Comparison of ENCODE assay signal across 26 cellular contexts in the genomic region with DNA sequence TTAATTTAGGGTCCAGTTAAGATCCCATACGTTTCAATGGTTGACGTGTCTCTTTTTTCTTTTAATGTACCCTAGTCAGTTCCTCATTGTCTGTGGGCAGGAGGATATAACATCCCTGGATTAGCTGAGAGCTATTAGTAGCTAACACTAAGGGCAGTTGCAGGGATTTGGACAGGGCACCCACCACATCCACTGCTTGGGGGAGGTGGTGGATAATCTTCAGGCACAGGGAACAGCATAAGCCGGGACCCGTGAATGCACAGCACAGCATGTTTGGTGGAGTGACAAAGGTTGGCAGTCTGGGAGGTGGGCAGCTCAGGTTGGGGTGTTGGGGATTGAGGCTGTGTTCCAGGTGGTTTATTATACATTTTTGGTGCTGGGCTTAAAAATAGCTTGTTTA. TPM values are rescaled to one million over a fixed set of nuclear protein-coding genes. Genes with fewer than 3 reads are reported as not detected.
DNase-seq lines count a peak whose midpoint lies in the region; ATAC-seq, FAIRE-seq and TF ChIP-seq lines count a peak whose summit lies in the region.
"Had no signal": no experiment of that assay in that cellular context is flagged by ENCODE, and none has a peak within 500 bp of the region (broad histone marks: within the 10 kb centered on the region; RNA-seq: fewer than 3 reads in every experiment).

No MANE protein-coding gene starts in this region.

- no peak overlapping the region for H3K14ac ChIP-seq in neuronal stem cell (ENCODE audit: low read length)

- H3K79me1 ChIP-seq in neuronal stem cell (ENCODE audit: low read depth, low read length), result no peaks in the 10 kb centered on the region

- H3K4me1 Mint-ChIP-seq in activated naive CD4-positive, alpha-beta T cell treated with anti-CD3 and anti-CD28 coated beads, Interleukin-2, amount 50 U/mL, for 24 hours, result peaks cover 81% of the 10 kb centered on the region
- peaks cover 67% of the 10 kb centered on the region for H3K4me1 Mint-ChIP-seq in activated naive CD8-positive, alpha-beta T cell treated with anti-CD3 and anti-CD28 coated beads for 36 hours

- H2AK5ac ChIP-seq in neuronal stem cell (ENCODE audit: low read depth, low read length), result no peak overlapping the region

- H3K4ac ChIP-seq in neuronal stem cell (ENCODE audit: low read length), result no peak overlapping the region

- H3K4me1 ChIP-seq in neuronal stem cell (ENCODE audit: control insufficient read depth in 2 of 2, insufficient read depth in 1 of 2, low read depth in 1 of 2, low read length in 2 of 2), result peaks cover 0 to 4% of the 10 kb centered on the region in 2 donors

- H4K8ac ChIP-seq in neuronal stem cell (ENCODE audit: low read depth, low read length), result no peak overlapping the region

- H3K9ac ChIP-seq in neuronal stem cell (ENCODE audit: low read depth, low read length, poor library complexity), result no peak overlapping the region
- H3K9ac ChIP-seq: BLaER1 treated with 17β-estradiol and CSF1 and Interleukin-3, amounts not matched to agents 10 nM and 100 nM had no signal

- H3K9me3 Mint-ChIP-seq in activated naive CD4-positive, alpha-beta T cell treated with anti-CD3 and anti-CD28 coated beads, Interleukin-2, amount 50 U/mL, for 24 hours, result no peaks in the 10 kb centered on the region
- peaks cover 8% of the 10 kb centered on the region for H3K9me3 Mint-ChIP-seq in activated naive CD8-positive, alpha-beta T cell treated with anti-CD3 and anti-CD28 coated beads for 36 hours
- H3K9me3 Mint-ChIP-seq: activated T-helper 2 cell treated with anti-CD3 and anti-CD28 coated beads, Interferon-gamma antibody, Interleukin-2, Interleukin-4, amounts not matched to agents 10 μg/mL and 5 μg/mL and 100 μg/mL, durations not matched to agents 14 hours and 24 hours and 36 hours had no signal

- no peak overlapping the region for H3K18ac ChIP-seq in neuronal stem cell (ENCODE audit: low read length)

- no peak overlapping the region for H2BK15ac ChIP-seq in neuronal stem cell (ENCODE audit: low read length)

- no peak overlapping the region for H3K27ac ChIP-seq in neuronal stem cell (replicated peaks; ENCODE audit: low read length)
- H3K27ac ChIP-seq: A549; BLaER1 treated with 17β-estradiol and CSF1 and Interleukin-3, amounts not matched to agents 10 nM and 100 nM had no signal

- no peak overlapping the region for H2BK120ac ChIP-seq in neuronal stem cell (ENCODE audit: low read depth, low read length)

- peak overlapping the region; percentile 12 for H3K4me3 Mint-ChIP-seq in activated naive CD4-positive, alpha-beta T cell treated with anti-CD3 and anti-CD28 coated beads, Interleukin-2, amount 50 U/mL, for 24 hours
- no peak overlapping the region for H3K4me3 Mint-ChIP-seq in activated naive CD8-positive, alpha-beta T cell treated with anti-CD3 and anti-CD28 coated beads for 36 hours
- H3K4me3 Mint-ChIP-seq: activated CD4-positive, alpha-beta T cell treated with anti-CD3 and anti-CD28 coated beads for 36 hours had no signal

- TF ChIP-seq POLR2A in GM12892 (IDR thresholded peaks at IDR 0.05; ENCODE audit: low read depth, low read length), result no peak

- no peak overlapping the region for H2BK5ac ChIP-seq in neuronal stem cell (ENCODE audit: low read length)

- ATAC-seq in GM21367 (IDR thresholded peaks at IDR 0.05; ENCODE audit: unreplicated experiment), result no peak
- ATAC-seq: A549; activated CD4-positive, alpha-beta T cell treated with anti-CD3 and anti-CD28 coated beads for 36 hours; body of pancreas; HCT116; PC-3; sciatic nerve had no signal

- WGBS in neuronal stem cell (ENCODE audit: extremely low coverage in 2 of 2, insufficient read length in 2 of 2, insufficient replicate concordance in 1 of 2), 2 donors, result no CpG with 5 or more reads among the region's 4 CpGs

- H4K91ac ChIP-seq in neuronal stem cell (ENCODE audit: low read depth, low read length, poor library complexity), result no peak overlapping the region

- H3K4me3 ChIP-seq in neuronal stem cell (ENCODE audit: low read length in 2 of 2), result no peak overlapping the region
- H3K4me3 ChIP-seq: A549; BLaER1 treated with 17β-estradiol and CSF1 and Interleukin-3, amounts not matched to agents 10 nM and 100 nM; body of pancreas; lung; ovary had no signal

- FAIRE-seq in GM12892 (lab: Jason Lieb, UNC), result peak; percentile 85
- FAIRE-seq: A549, kidney, TTC549 had no signal

- H3K36me3 ChIP-seq in neuronal stem cell (replicated peaks in 1 of 2; ENCODE audit: control insufficient read depth in 2 of 2, insufficient read depth in 2 of 2, low read length in 2 of 2), result no peaks in the 10 kb centered on the region
- H3K36me3 ChIP-seq: ovary had no signal

- no peaks in the 10 kb centered on the region for H3K27me3 ChIP-seq in neuronal stem cell (ENCODE audit: control insufficient read depth in 3 of 3, insufficient read depth in 3 of 3, low read depth in 1 of 3, low read length in 3 of 3)
- H3K27me3 ChIP-seq: BLaER1 treated with 17β-estradiol and CSF1 and Interleukin-3, amounts not matched to agents 10 nM and 100 nM; body of pancreas; ovary had no signal

- no peak overlapping the region for H2AFZ ChIP-seq in neuronal stem cell (ENCODE audit: low read length)

- peaks cover 6% of the 10 kb centered on the region for H3K36me3 Mint-ChIP-seq in activated naive CD4-positive, alpha-beta T cell treated with anti-CD3 and anti-CD28 coated beads, Interleukin-2, amount 50 U/mL, for 24 hours
- H3K36me3 Mint-ChIP-seq in activated naive CD8-positive, alpha-beta T cell treated with anti-CD3 and anti-CD28 coated beads for 36 hours, result peaks cover 34% of the 10 kb centered on the region

- H2BK12ac ChIP-seq in neuronal stem cell (ENCODE audit: low read length), result no peak overlapping the region

- H3K27me3 Mint-ChIP-seq in activated naive CD4-positive, alpha-beta T cell treated with anti-CD3 and anti-CD28 coated beads, Interleukin-2, amount 50 U/mL, for 24 hours, result no peaks in the 10 kb centered on the region
- H3K27me3 Mint-ChIP-seq in activated naive CD8-positive, alpha-beta T cell treated with anti-CD3 and anti-CD28 coated beads for 36 hours, result no peaks in the 10 kb centered on the region
- H3K27me3 Mint-ChIP-seq: activated CD4-positive, alpha-beta T cell treated with anti-CD3 and anti-CD28 coated beads for 36 hours had no signal

- peak overlapping the region; percentile 34 for H3K23ac ChIP-seq in neuronal stem cell (ENCODE audit: low read depth, low read length, poor library complexity)

- no peak for DNase-seq in activated naive CD4-positive, alpha-beta T cell treated with Interleukin-2 at 50 U/mL for 16 hours
- DNase-seq in GM12892 (ENCODE audit: insufficient read length) (no peak), neuronal stem cell (ENCODE audit: low spot score) (no peak), D341Med (ENCODE audit: low spot score) (no peak)
- no peak for DNase-seq in activated naive CD8-positive, alpha-beta T cell treated with anti-CD3 and anti-CD28 coated beads for 36 hours
- no peak for DNase-seq in stimulated activated naive CD4-positive, alpha-beta T cell (lab: John Stamatoyannopoulos, UW)
- DNase-seq: activated CD4-positive, alpha-beta T cell treated with anti-CD3 and anti-CD28 coated beads for 36 hours; body of pancreas; DMS153; GDM1; kidney; MM.1S; NCI-H1694; ovary; PC-3; SHP77 treated with DMSO at 0.1 percent for 48 hours; substantia nigra had no signal

- no peaks in the 10 kb centered on the region for H3K9me3 ChIP-seq in neuronal stem cell (replicated peaks in 1 of 2; ENCODE audit: control insufficient read depth in 2 of 2, insufficient read depth in 1 of 2, low read depth in 1 of 2, low read length in 2 of 2)
- H3K9me3 ChIP-seq: A549, body of pancreas, ovary had no signal

- peak overlapping the region; percentile 80 for H3K27ac Mint-ChIP-seq in activated naive CD4-positive, alpha-beta T cell treated with anti-CD3 and anti-CD28 coated beads, Interleukin-2, amount 50 U/mL, for 24 hours
- H3K27ac Mint-ChIP-seq in activated naive CD8-positive, alpha-beta T cell treated with anti-CD3 and anti-CD28 coated beads for 36 hours, result peak overlapping the region; percentile 75
- H3K27ac Mint-ChIP-seq: activated CD4-positive, alpha-beta T cell treated with anti-CD3 and anti-CD28 coated beads for 36 hours; activated T-helper 2 cell treated with anti-CD3 and anti-CD28 coated beads, Interferon-gamma antibody, Interleukin-2, Interleukin-4, amounts not matched to agents 10 μg/mL and 5 μg/mL and 100 μg/mL, durations not matched to agents 14 hours and 24 hours and 36 hours had no signal

- no peak overlapping the region for H3K4me2 ChIP-seq in neuronal stem cell (ENCODE audit: insufficient read depth, low read length, poor library complexity, severe bottlenecking)
- H3K4me2 ChIP-seq: A549; BLaER1 treated with 17β-estradiol and CSF1 and Interleukin-3, amounts not matched to agents 10 nM and 100 nM had no signal

RNA-seq across cellular contexts. Expression of a gene that starts 23.7 kb away (rescaled TPM):
- 23.2 TPM for polyA plus RNA-seq in GM12892 (2012; ENCODE audit: missing spikeins)
- total RNA-seq in activated naive CD8-positive, alpha-beta T cell treated with anti-CD3 and anti-CD28 coated beads for 36 hours, result 10 to 100 TPM; 19.1 to 19.6 TPM
- polyA plus RNA-seq in neuronal stem cell (2013, experiment 1 of 2), result 3.1 TPM
- 3.1 TPM for polyA plus RNA-seq in neuronal stem cell (2013, experiment 2 of 2)
